ENCODE assay signal across 20 cellular contexts in genomic region chr14:89327771-89328212, GRCh38.
DNase-seq lines count a peak whose midpoint lies in the region; ATAC-seq and TF ChIP-seq lines count a peak whose summit lies in the region.
"Had no signal": no experiment of that assay in that cellular context is flagged by ENCODE, and none has a peak within 500 bp of the region (broad histone marks: within the 10 kb centered on the region; RNA-seq: fewer than 3 reads in every experiment).

No MANE protein-coding gene starts in this region.

- H2BK5ac ChIP-seq in mesenchymal stem cell (ENCODE audit: low read depth, low read length, poor library complexity, severe bottlenecking), result no peak overlapping the region

- DNase-seq in DMS79 treated with DMSO at 0.1 percent for 48 hours (lab: John Stamatoyannopoulos, UW) (peak; percentile 84), astrocyte of the spinal cord (ENCODE audit: low read depth, low spot score) (peak; percentile 83), mesenchymal stem cell (peak; percentile 51), Right ventricle myocardium superior (no peak), foreskin keratinocyte (no peak)
- DNase-seq: activated CD4-positive, alpha-beta T cell treated with anti-CD3 and anti-CD28 coated beads for 4 hours; activated T-cell treated with anti-CD3 and anti-CD28 coated beads, Interleukin-2, amount 50 U/mL, for 1 hour; caudate nucleus; H7; islet precursor cell; nephron progenitor cell; SJCRH30; stimulated activated CD4-positive, alpha-beta T cell treated with anti-CD3 and anti-CD28 coated beads, Interleukin-1b, Interleukin-23, amount 100 ng/mL, for 48 hours; T-helper 9 cell had no signal

- peak overlapping the region in 1 of 2 experiments; percentile 93 for H3K14ac ChIP-seq in mesenchymal stem cell (ENCODE audit: low read length in 2 of 2)

- H4K91ac ChIP-seq in mesenchymal stem cell (ENCODE audit: low read length), result no peak overlapping the region

- no peak overlapping the region for H2AK5ac ChIP-seq in mesenchymal stem cell (ENCODE audit: low read length, severe bottlenecking)

- no peak for TF ChIP-seq CTCF in astrocyte of the spinal cord (IDR thresholded peaks at IDR 0.05; ENCODE audit: low read depth, low read length)
- no peak for TF ChIP-seq CTCF in foreskin keratinocyte (conservative IDR thresholded peaks at IDR 0.05)

- no peak overlapping the region for H4K8ac ChIP-seq in mesenchymal stem cell (ENCODE audit: low read length)

- H2AFZ ChIP-seq in mesenchymal stem cell (ENCODE audit: low read depth, low read length), result no peak overlapping the region

- peak overlapping the region in 1 of 2 experiments; percentile 28 for H2BK12ac ChIP-seq in mesenchymal stem cell (ENCODE audit: low read length in 2 of 2)

- peak overlapping the region in 1 of 2 experiments; percentile 78 for H3K23ac ChIP-seq in mesenchymal stem cell (ENCODE audit: low read length in 2 of 2)

- no peak overlapping the region for H3K4me3 ChIP-seq in HUES64 (ENCODE audit: low read length)
- no peak overlapping the region for H3K4me3 ChIP-seq in astrocyte of the spinal cord (ENCODE audit: low read depth, low read length)
- no peak overlapping the region for H3K4me3 ChIP-seq in mesenchymal stem cell (ENCODE audit: insufficient read depth in 1 of 2, low read depth in 1 of 2, low read length in 2 of 2)
- H3K4me3 ChIP-seq: BLaER1 treated with 17β-estradiol and CSF1 and Interleukin-3, amounts not matched to agents 10 nM and 100 nM; SJCRH30; suprapubic skin had no signal

- H3K27ac ChIP-seq in HUES64 (ENCODE audit: low read depth, low read length), result peak overlapping the region; percentile 21; the same call in 1 of the 2 replicates
- H3K27ac ChIP-seq in mesenchymal stem cell (ENCODE audit: low read length, poor library complexity, severe bottlenecking), result no peak overlapping the region
- H3K27ac ChIP-seq in foreskin keratinocyte, result no peak overlapping the region
- H3K27ac ChIP-seq: BLaER1 treated with 17β-estradiol and CSF1 and Interleukin-3, amounts not matched to agents 10 nM and 100 nM; SJCRH30; suprapubic skin had no signal

- H3K36me3 ChIP-seq in HUES64 (ENCODE audit: insufficient read depth, low read length) (peaks cover 22% of the 10 kb centered on the region), mesenchymal stem cell (ENCODE audit: control insufficient read depth in 1 of 2, insufficient read depth in 2 of 2, low read depth in 1 of 2, low read length in 2 of 2) (peaks cover 3 to 8% of the 10 kb centered on the region in 2 experiments)

- H3K9me3 ChIP-seq in HUES64 (ENCODE audit: insufficient read depth, low read depth, low read length) (no peaks in the 10 kb centered on the region), mesenchymal stem cell (ENCODE audit: control insufficient read depth, low read length) (no peaks in the 10 kb centered on the region)
- H3K9me3 ChIP-seq: SJCRH30, suprapubic skin had no signal

- H3K4me1 ChIP-seq in HUES64 (ENCODE audit: insufficient read depth, low read length), result peaks cover 19% of the 10 kb centered on the region
- H3K4me1 ChIP-seq in mesenchymal stem cell (ENCODE audit: control insufficient read depth, insufficient read depth, low read depth, low read length), result peaks cover 8% of the 10 kb centered on the region
- no peaks in the 10 kb centered on the region for H3K4me1 ChIP-seq in foreskin keratinocyte
- H3K4me1 ChIP-seq: SJCRH30 had no signal

- intact Hi-C loops in Right ventricle myocardium superior (cut with DNase I), result no loop called here

- in situ Hi-C loops in astrocyte of the spinal cord (cut with HindIII; ENCODE audit: low sequenced_read_pairs), result no loop called here

- H3K79me1 ChIP-seq in mesenchymal stem cell (replicated peaks; ENCODE audit: low read length, poor library complexity, severe bottlenecking), result peaks cover 44% of the 10 kb centered on the region

- H3K27me3 ChIP-seq in HUES64 (ENCODE audit: insufficient read depth, low read length) (no peaks in the 10 kb centered on the region), mesenchymal stem cell (ENCODE audit: control insufficient read depth in 1 of 2, insufficient read depth in 1 of 2, low read length in 2 of 2) (no peaks in the 10 kb centered on the region), foreskin keratinocyte (no peaks in the 10 kb centered on the region)
- H3K27me3 ChIP-seq: BLaER1 treated with 17β-estradiol and CSF1 and Interleukin-3, amounts not matched to agents 10 nM and 100 nM; SJCRH30; suprapubic skin had no signal

- no peak overlapping the region for H3K4me2 ChIP-seq in mesenchymal stem cell (ENCODE audit: low read length, poor library complexity, severe bottlenecking)
- H3K4me2 ChIP-seq: BLaER1 treated with 17β-estradiol and CSF1 and Interleukin-3, amounts not matched to agents 10 nM and 100 nM had no signal

- ATAC-seq in Right ventricle myocardium superior (ENCODE audit: poor library complexity) (no peak), GM19455 (IDR thresholded peaks at IDR 0.05; ENCODE audit: unreplicated experiment) (no peak), GM21723 (IDR thresholded peaks at IDR 0.05; ENCODE audit: unreplicated experiment) (no peak), foreskin keratinocyte (no peak)
- ATAC-seq: activated naive CD4-positive, alpha-beta T cell treated with anti-CD3 and anti-CD28 coated beads, Interleukin-2, amount 50 U/mL, for 72 hours had no signal

- H3K18ac ChIP-seq in mesenchymal stem cell (ENCODE audit: low read depth in 1 of 2, low read length in 2 of 2), result peak overlapping the region; percentile 2 to 80

- no peak overlapping the region for H2BK120ac ChIP-seq in mesenchymal stem cell (ENCODE audit: low read depth, low read length)

- peak overlapping the region in 1 of 2 experiments; percentile 79 for H3K4ac ChIP-seq in mesenchymal stem cell (ENCODE audit: low read depth in 1 of 2, low read length in 2 of 2)

- H3K9ac ChIP-seq in HUES64 (ENCODE audit: low read depth, low read length), result no peak overlapping the region
- no peak overlapping the region for H3K9ac ChIP-seq in mesenchymal stem cell (ENCODE audit: low read length)
- H3K9ac ChIP-seq: BLaER1 treated with 17β-estradiol and CSF1 and Interleukin-3, amounts not matched to agents 10 nM and 100 nM had no signal

- H2BK15ac ChIP-seq in mesenchymal stem cell (ENCODE audit: low read depth, poor library complexity, severe bottlenecking), result no peak overlapping the region

- 86% methylated on average over 4 of the region's 5 CpGs for WGBS in HUES64
- 62% methylated on average over 5 of the region's 5 CpGs for WGBS in mesenchymal stem cell

Comparison
In these comparisons a context has a peak if more than half of its experiments do, and no peak if none do; other contexts are left out.
1. DNase-seq: peak in DMS79 treated with DMSO at 0.1 percent for 48 hours (single experiment), astrocyte of the spinal cord (single experiment) and mesenchymal stem cell (single experiment); none in Right ventricle myocardium superior (single experiment) and foreskin keratinocyte (0 of 2).